In the genomic region with DNA sequence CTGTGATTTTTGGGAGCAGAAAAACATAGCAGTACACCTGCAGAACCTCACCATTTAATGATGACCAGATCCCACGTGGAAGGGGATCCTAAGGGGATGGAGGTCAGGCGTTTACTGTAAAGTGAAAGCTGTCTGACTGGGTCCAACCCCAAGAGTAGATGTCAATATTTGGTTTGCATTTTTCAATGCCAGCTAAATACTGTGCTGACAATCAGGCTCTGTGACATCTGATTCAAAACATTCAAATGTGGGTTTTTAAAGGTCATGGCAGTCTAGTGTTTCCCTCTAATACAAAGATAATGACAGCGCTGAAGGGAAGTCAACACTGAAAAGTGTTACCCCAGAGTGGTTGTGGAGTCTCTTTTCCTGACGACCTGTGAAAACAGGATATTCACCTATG, we compare ENCODE assay signal across 20 cellular contexts.
A peak's percentile ranks its signal among the peaks of the same experiment; 100 is the strongest.
DNase-seq lines count a peak whose midpoint lies in the region; ATAC-seq, FAIRE-seq and TF ChIP-seq lines count a peak whose summit lies in the region.
"Had no signal": no experiment of that assay in that cellular context is flagged by ENCODE, and none has a peak within 500 bp of the region (broad histone marks: within the 10 kb centered on the region; RNA-seq: fewer than 3 reads in every experiment).

No MANE protein-coding gene starts in this region.

- no peak for ATAC-seq in GM21381 (IDR thresholded peaks at IDR 0.05; ENCODE audit: unreplicated experiment)
- no peak for ATAC-seq in natural killer cell
- ATAC-seq: T-cell had no signal

- H3K4me2 ChIP-seq in osteoblast (ENCODE audit: insufficient read depth, low read length): peak overlapping the region; percentile 14
- H3K4me2 ChIP-seq: KMS-11, neural progenitor cell had no signal

- H3K36me3 ChIP-seq in bronchial epithelial cell (ENCODE audit: control insufficient read depth, insufficient read depth, low read length): no peaks in the 10 kb centered on the region
- no peaks in the 10 kb centered on the region for H3K36me3 ChIP-seq in osteoblast (ENCODE audit: insufficient read depth, low read length)
- H3K36me3 ChIP-seq: adrenal gland, cardiac muscle cell, neural progenitor cell had no signal

- peaks cover 33% of the 10 kb centered on the region for H3K4me1 ChIP-seq in osteoblast (ENCODE audit: insufficient read depth, low read length)
- H3K4me1 ChIP-seq: adrenal gland, neural progenitor cell had no signal

- H3K27ac Mint-ChIP-seq in natural killer cell: no peak overlapping the region
- H3K27ac Mint-ChIP-seq: neural progenitor cell, T-cell had no signal

- no peaks in the 10 kb centered on the region for H4K20me1 ChIP-seq in osteoblast (ENCODE audit: insufficient read depth, low read length)

- H3K9me3 Mint-ChIP-seq in natural killer cell: peaks cover 0 to 2% of the 10 kb centered on the region in 2 donors
- H3K9me3 Mint-ChIP-seq: neural progenitor cell, T-cell had no signal

- DNase-seq in DMS53 (lab: John Stamatoyannopoulos, UW) (peak; percentile 77), NCI-H2081 (lab: John Stamatoyannopoulos, UW) (peak; percentile 14 to 76), bronchial epithelial cell (ENCODE audit: low read depth) (no peak), osteoblast (ENCODE audit: insufficient read length, low spot score, missing footprints) (no peak), NCI-H446 (lab: John Stamatoyannopoulos, UW) (no peak), anterior cingulate cortex (lab: John Stamatoyannopoulos, UW) (no peak), natural killer cell (no peak)
- DNase-seq: activated CD4-positive, alpha-beta T cell treated with anti-CD3 and anti-CD28 coated beads, Interleukin-2, amount 50 U/mL, for 1 hour; activated gamma-delta T cell; adrenal gland; midbrain; NCI-H1105; OCI-M1; retina; SIG-M5; T-cell had no signal

- no peak overlapping the region for H3K4me3 ChIP-seq in bronchial epithelial cell (ENCODE audit: low read depth, low read length)
- no peak overlapping the region for H3K4me3 ChIP-seq in osteoblast (ENCODE audit: insufficient read depth, low read length)
- H3K4me3 ChIP-seq: adrenal gland, cardiac muscle cell, neural progenitor cell had no signal

- H3K79me2 ChIP-seq in osteoblast (ENCODE audit: insufficient read depth, low read length): no peaks in the 10 kb centered on the region

- H2AFZ ChIP-seq in osteoblast (ENCODE audit: low read length): no peak overlapping the region
- H2AFZ ChIP-seq: neural progenitor cell had no signal

- FAIRE-seq in bronchial epithelial cell (lab: Jason Lieb, UNC): peak; percentile 32

- TF ChIP-seq CTCF in bronchial epithelial cell (IDR thresholded peaks at IDR 0.05; ENCODE audit: insufficient read depth, low read length, severe bottlenecking) (no peak), osteoblast (IDR thresholded peaks at IDR 0.05; ENCODE audit: extremely low read depth, low read depth, low read length) (no peak), natural killer cell (IDR thresholded peaks at IDR 0.05) (no peak)

- H3K27me3 ChIP-seq in bronchial epithelial cell (ENCODE audit: control insufficient read depth, insufficient read depth, low read length) (no peaks in the 10 kb centered on the region), osteoblast (ENCODE audit: insufficient read depth, low read length) (no peaks in the 10 kb centered on the region)
- H3K27me3 ChIP-seq: adrenal gland, cardiac muscle cell, neural progenitor cell had no signal

- no peaks in the 10 kb centered on the region for H3K4me1 Mint-ChIP-seq in natural killer cell
- H3K4me1 Mint-ChIP-seq: T-cell had no signal

- intact Hi-C loops in natural killer cell (cut with micrococcal nuclease): no loop called here

- no peaks in the 10 kb centered on the region for H3K9me3 ChIP-seq in osteoblast (ENCODE audit: low read depth, low read length)
- H3K9me3 ChIP-seq: adrenal gland had no signal

- no peak overlapping the region for H3K4me3 Mint-ChIP-seq in natural killer cell
- H3K4me3 Mint-ChIP-seq: neural progenitor cell, T-cell had no signal

- H3K27ac ChIP-seq in osteoblast (ENCODE audit: low read depth, low read length): peak overlapping the region; percentile 51
- H3K27ac ChIP-seq: adrenal gland, cardiac muscle cell, KMS-11, neural progenitor cell had no signal

- no peaks in the 10 kb centered on the region for H3K27me3 Mint-ChIP-seq in natural killer cell (ENCODE audit: low read depth in 2 of 2)

- no peaks in the 10 kb centered on the region for H3K36me3 Mint-ChIP-seq in natural killer cell
- H3K36me3 Mint-ChIP-seq: neural progenitor cell, T-cell had no signal

Comparison
In these comparisons a context has a peak if more than half of its experiments do, and no peak if none do; other contexts are left out.
1. DNase-seq: peak in DMS53 (single experiment) and NCI-H2081 (2 of 2); none in bronchial epithelial cell (single experiment), osteoblast (single experiment), NCI-H446 (0 of 2), anterior cingulate cortex (0 of 58) and natural killer cell (single experiment).